Comparison of ENCODE assay signal across 23 cellular contexts in the genomic region with DNA sequence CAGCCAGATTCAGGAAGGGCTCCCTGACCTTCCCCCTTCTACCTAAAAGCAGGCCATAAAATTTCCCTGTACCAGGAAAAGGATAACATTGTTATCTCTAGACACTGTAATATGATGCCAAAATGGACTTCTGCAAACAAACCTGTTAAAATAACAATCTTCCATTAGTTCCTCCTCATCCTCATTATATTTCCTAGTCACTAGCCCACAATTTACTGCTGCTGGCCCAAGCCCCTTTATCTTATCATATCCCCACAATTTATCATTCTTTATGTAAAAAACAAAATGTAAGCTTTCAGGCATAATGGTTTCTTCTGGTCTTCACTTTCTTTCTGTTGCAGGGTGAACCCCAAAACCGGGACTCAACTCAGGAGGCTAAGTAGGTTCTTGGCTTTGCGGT.
DNase-seq lines count a peak whose midpoint lies in the region; ATAC-seq, FAIRE-seq and TF ChIP-seq lines count a peak whose summit lies in the region.
"Had no signal": no experiment of that assay in that cellular context is flagged by ENCODE, and none has a peak within 500 bp of the region (broad histone marks: within the 10 kb centered on the region; RNA-seq: fewer than 3 reads in every experiment).

No MANE protein-coding gene starts in this region.

- H4K20me1 ChIP-seq in endothelial cell of umbilical vein (replicated peaks; ENCODE audit: control insufficient read depth, extremely low read depth, insufficient read depth, low read length) = no peaks in the 10 kb centered on the region

- H3K27ac ChIP-seq in endothelial cell of umbilical vein (ENCODE audit: insufficient read depth, low read depth, low read length) = no peak overlapping the region
- H3K27ac ChIP-seq: SJSA1 had no signal

- intact Hi-C loops in endothelial cell of umbilical vein (cut with micrococcal nuclease) = loop anchor here (10.0 kb wide), 1 partner anchor 274 kb away; no protein-coding TSS in a partner anchor

- no TSS peak for BruUV-seq in endothelial cell of umbilical vein (replicated peaks; lab: Mats Ljungman, UMichigan)

- H3K9me1 ChIP-seq in endothelial cell of umbilical vein (replicated peaks; ENCODE audit: control insufficient read depth, extremely low read depth, insufficient read depth, low read length) = no peaks in the 10 kb centered on the region

- H3K36me3 ChIP-seq in endothelial cell of umbilical vein (ENCODE audit: control insufficient read depth in 2 of 2, extremely low read depth in 1 of 2, insufficient read depth in 2 of 2, low read length in 2 of 2) = no peaks in the 10 kb centered on the region
- H3K36me3 ChIP-seq: HAP-1, SJSA1 had no signal

- no peak for FAIRE-seq in endothelial cell of umbilical vein (lab: Jason Lieb, UNC)
- FAIRE-seq: GM18507, HepG2 had no signal

- no peak overlapping the region for H3K9ac ChIP-seq in endothelial cell of umbilical vein (replicated peaks; ENCODE audit: extremely low read depth, insufficient read depth, low read length)

- no peaks in the 10 kb centered on the region for H3K27me3 ChIP-seq in endothelial cell of umbilical vein (ENCODE audit: control insufficient read depth in 2 of 2, insufficient read depth in 2 of 2, low read length in 2 of 2)
- H3K27me3 ChIP-seq: SJSA1 had no signal

- H2AFZ ChIP-seq in endothelial cell of umbilical vein (ENCODE audit: low read depth, low read length) = no peak overlapping the region
- H2AFZ ChIP-seq: GM23338 had no signal

- H3K79me2 ChIP-seq in endothelial cell of umbilical vein (ENCODE audit: control insufficient read depth, insufficient read depth, low read length) = no peaks in the 10 kb centered on the region

- dilution Hi-C loops in endothelial cell of umbilical vein (cut with MboI; ENCODE audit: extremely low pct_ligation_motif_present, low sequenced_read_pairs) = no loop called here

- no peaks in the 10 kb centered on the region for H3K9me3 ChIP-seq in endothelial cell of umbilical vein (replicated peaks; ENCODE audit: control insufficient read depth, insufficient read depth, low read length)
- H3K9me3 ChIP-seq: HAP-1, SJSA1 had no signal

- no peak overlapping the region for H3K4me2 ChIP-seq in endothelial cell of umbilical vein (ENCODE audit: insufficient read depth, low read length)
- H3K4me2 ChIP-seq: GM23338 had no signal

- H3K4me3 ChIP-seq in LNCaP clone FGC (ENCODE audit: low read depth, low read length) (peak overlapping the region; percentile 14; the same call in 1 of the 2 replicates), endothelial cell of umbilical vein (replicated peaks in 1 of 3; ENCODE audit: insufficient read depth in 1 of 3, low read depth in 1 of 3, low read length in 3 of 3) (no peak overlapping the region)
- H3K4me3 ChIP-seq: GM23338, HAP-1, SJSA1 had no signal

- POLR2A ChIA-PET in endothelial cell of umbilical vein (lab: Charles Lee) = no interaction called here

- no peak for TF ChIP-seq POLR2A in endothelial cell of umbilical vein (IDR thresholded peaks at IDR 0.05; ENCODE audit: low read depth, low read length)

- peak; percentile 20 for DNase-seq in DMS153 treated with DMSO at 0.1 percent for 48 hours (lab: John Stamatoyannopoulos, UW; ENCODE audit: unreplicated experiment)
- DNase-seq in LNCaP clone FGC (ENCODE audit: low read depth) = peak; percentile 48
- DNase-seq in NCI-H526 treated with DMSO at 0.1 percent for 48 hours (lab: John Stamatoyannopoulos, UW) = peak; percentile 32
- peak; percentile 18 for DNase-seq in endothelial cell of umbilical vein (ENCODE audit: low read depth, low spot score)
- no peak for DNase-seq in NOMO-1 (lab: John Stamatoyannopoulos, UW; ENCODE audit: unreplicated experiment in 2 of 2)
- no peak for DNase-seq in dedifferentiated amniotic fluid mesenchymal stem cell (ENCODE audit: extremely low spot score)
- DNase-seq: CD8-positive, alpha-beta memory T cell; DMS 273 treated with DMSO at 0.1 percent for 48 hours; HFFc6; Kasumi-1; NCI-H1436; NCI-H1930; NCI-H2107; NCI-H510A treated with DMSO at 0.1 percent for 48 hours; Right ventricle myocardium superior; RPMI8226; T-helper 2 cell had no signal

- TF ChIP-seq CTCF in LNCaP clone FGC (IDR thresholded peaks at IDR 0.05; ENCODE audit: control insufficient read depth, extremely low read depth, insufficient read depth) (no peak), endothelial cell of umbilical vein (IDR thresholded peaks at IDR 0.05; ENCODE audit: extremely low read depth in 1 of 2, insufficient read depth in 1 of 2, low read depth in 1 of 2, low read length in 2 of 2) (no peak)

- ATAC-seq in GM18868 (IDR thresholded peaks at IDR 0.05; ENCODE audit: unreplicated experiment) = no peak
- ATAC-seq: GM23338, HepG2 had no signal

- H3K4me1 ChIP-seq in endothelial cell of umbilical vein (ENCODE audit: control insufficient read depth, extremely low read depth, insufficient read depth, low read length) = no peaks in the 10 kb centered on the region
- H3K4me1 ChIP-seq: HAP-1, SJSA1 had no signal

- CTCF ChIA-PET in endothelial cell of umbilical vein (lab: Charles Lee) = no interaction called here

TF ChIP-seq in endothelial cell of umbilical vein, 7 proteins besides CTCF, POLR2A, EP300 and RAD21:
- no peak for TF ChIP-seq MYC (IDR thresholded peaks at IDR 0.05; ENCODE audit: low read depth, low read length)
- TF ChIP-seq POLR2AphosphoS5 (IDR thresholded peaks at IDR 0.05; ENCODE audit: insufficient read depth, low read depth, low read length) = no peak
- TF ChIP-seq, protein P1, sequence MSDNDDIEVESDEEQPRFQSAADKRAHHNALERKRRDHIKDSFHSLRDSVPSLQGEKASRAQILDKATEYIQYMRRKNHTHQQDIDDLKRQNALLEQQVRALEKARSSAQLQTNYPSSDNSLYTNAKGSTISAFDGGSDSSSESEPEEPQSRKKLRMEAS (IDR thresholded peaks at IDR 0.05; ENCODE audit: insufficient read depth, insufficient read length) = no peak
- no peak for TF ChIP-seq FOS (IDR thresholded peaks at IDR 0.05; ENCODE audit: borderline replicate concordance, insufficient read depth, low read length)
- TF ChIP-seq JUN (IDR thresholded peaks at IDR 0.05; ENCODE audit: borderline replicate concordance, insufficient read depth, insufficient read length, low read depth) = no peak
- TF ChIP-seq GATA2 (IDR thresholded peaks at IDR 0.05; ENCODE audit: insufficient read depth, insufficient read length, low read depth, low read length) = no peak
- no peak for TF ChIP-seq EZH2 (IDR thresholded peaks at IDR 0.05; ENCODE audit: borderline replicate concordance, low read depth, low read length, severe bottlenecking)
TF ChIP-seq in endothelial cell of umbilical vein: peak in this region for 0.

Comparison
In these comparisons a context has a peak if more than half of its experiments do, and no peak if none do; other contexts are left out.
1. DNase-seq: peak in DMS153 treated with DMSO at 0.1 percent for 48 hours (single experiment), LNCaP clone FGC (single experiment), NCI-H526 treated with DMSO at 0.1 percent for 48 hours (single experiment) and endothelial cell of umbilical vein (single experiment); none in NOMO-1 (0 of 2) and dedifferentiated amniotic fluid mesenchymal stem cell (single experiment).